Comparison of ENCODE assay signal across 13 cellular contexts in the genomic region with DNA sequence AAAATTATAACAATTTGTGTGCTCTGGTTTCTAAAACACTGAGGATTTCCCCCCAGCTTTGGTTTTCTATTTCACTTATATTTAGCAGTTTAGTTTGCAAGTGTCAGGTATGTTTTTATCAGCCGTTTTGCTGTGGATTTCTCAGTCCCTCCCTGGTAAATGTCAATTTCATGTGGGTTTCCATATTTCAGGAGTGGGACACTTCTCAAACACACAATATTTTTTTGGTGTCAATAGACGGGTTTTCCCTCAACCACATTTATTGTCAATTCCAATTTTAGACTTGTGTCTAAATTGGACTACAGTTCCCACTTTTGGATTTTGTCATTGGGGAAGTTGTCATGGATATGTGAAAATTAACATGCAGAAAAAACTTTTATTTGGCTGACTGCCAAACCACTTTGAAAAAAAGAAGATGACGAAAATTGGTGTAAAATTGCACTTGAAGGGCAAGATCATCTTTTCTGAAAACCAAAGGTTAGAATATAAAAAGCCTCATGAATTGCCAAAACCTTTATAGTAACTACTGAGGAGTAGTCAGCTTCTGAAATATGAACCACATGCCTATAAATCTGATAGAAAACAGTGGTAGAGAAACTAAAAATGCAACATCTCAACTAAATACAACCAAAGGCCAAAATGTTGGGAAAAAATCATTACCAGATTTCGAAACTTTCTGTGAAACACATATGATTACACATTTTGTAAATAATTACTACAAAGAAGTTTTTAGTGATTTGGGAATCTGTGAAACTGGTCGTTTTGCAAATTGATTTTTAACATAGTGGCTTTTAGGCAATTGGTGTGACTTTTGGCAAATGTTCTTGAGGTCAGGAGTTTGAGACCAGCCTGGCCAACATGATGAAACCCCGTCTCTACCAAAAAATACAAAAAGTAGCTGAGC.
A peak's percentile ranks its signal among the peaks of the same experiment; 100 is the strongest.
DNase-seq lines count a peak whose midpoint lies in the region; TF ChIP-seq lines count a peak whose summit lies in the region.
"Had no signal": no experiment of that assay in that cellular context is flagged by ENCODE, and none has a peak within 500 bp of the region (broad histone marks: within the 10 kb centered on the region; RNA-seq: fewer than 3 reads in every experiment).

No MANE protein-coding gene starts in this region.

- no peaks in the 10 kb centered on the region for H3K36me3 ChIP-seq in liver (ENCODE audit: control insufficient read depth in 4 of 4, insufficient read depth in 3 of 4, low read depth in 1 of 4, low read length in 3 of 4)
- H3K36me3 ChIP-seq: adrenal gland had no signal

- no peak for TF ChIP-seq CTCF in astrocyte of the cerebellum (IDR thresholded peaks at IDR 0.05; ENCODE audit: low read depth, low read length, missing control alignments)
- TF ChIP-seq CTCF in liver (IDR thresholded peaks at IDR 0.05; ENCODE audit: low read depth, low read length, missing input control): no peak

- H3K4me3 ChIP-seq in astrocyte of the cerebellum (ENCODE audit: low read depth, low read length) (no peak overlapping the region), liver (ENCODE audit: low read depth in 1 of 3, low read length in 3 of 3) (no peak overlapping the region)
- H3K4me3 ChIP-seq: adrenal gland had no signal

- WGBS in liver: 42% methylated on average over 6 of the region's 6 CpGs

- no peaks in the 10 kb centered on the region for H3K9me3 ChIP-seq in liver (ENCODE audit: control insufficient read depth in 4 of 4, low read length in 3 of 4)
- H3K9me3 ChIP-seq: adrenal gland had no signal

- no peak overlapping the region for H3K9ac ChIP-seq in liver (ENCODE audit: low read depth in 1 of 2, low read length in 2 of 2)

- DNase-seq in EH (ENCODE audit: low read depth) (peak; percentile 66), Kasumi-1 (lab: John Stamatoyannopoulos, UW) (peak; percentile 24 to 32), astrocyte of the cerebellum (ENCODE audit: low read depth) (peak; percentile 78), NCI-H2196 (lab: John Stamatoyannopoulos, UW; ENCODE audit: unreplicated experiment) (no peak), cerebellar nuclear complex (lab: John Stamatoyannopoulos, UW) (no peak), HuH-7.5 (ENCODE audit: low spot score) (no peak), dermis blood vessel endothelial cell (no peak)
- DNase-seq: adrenal gland; NCI-H774; stimulated activated CD4-positive, alpha-beta T cell treated with anti-CD3 and anti-CD28 coated beads, Interleukin-1b, Interleukin-23, amount 100 ng/mL, for 48 hours; substantia nigra; T-helper 17 cell had no signal

- H3K27me3 ChIP-seq in liver (ENCODE audit: control insufficient read depth in 4 of 4, insufficient read depth in 4 of 4, low read length in 3 of 4): no peaks in the 10 kb centered on the region
- H3K27me3 ChIP-seq: adrenal gland had no signal

- H3K27ac ChIP-seq in liver (ENCODE audit: low read depth in 1 of 2, low read length in 2 of 2): peak overlapping the region; percentile 25 to 50
- H3K27ac ChIP-seq: adrenal gland had no signal

- TF ChIP-seq RAD21 in liver (IDR thresholded peaks at IDR 0.05): peak; percentile 14 to 38

- in situ Hi-C loops in astrocyte of the cerebellum (cut with HindIII; ENCODE audit: low sequenced_read_pairs): no loop called here

- peaks cover 3 to 18% (median 16%) of the 10 kb centered on the region in 4 donors for H3K4me1 ChIP-seq in liver (ENCODE audit: control insufficient read depth in 4 of 4, insufficient read depth in 4 of 4, low read length in 3 of 4)
- H3K4me1 ChIP-seq: adrenal gland had no signal

TF ChIP-seq in liver, 16 proteins besides CTCF, POLR2A, EP300 and RAD21:
- TF ChIP-seq YY1 (IDR thresholded peaks at IDR 0.05): peak; percentile 47
- TF ChIP-seq EGR1 (IDR thresholded peaks at IDR 0.05; ENCODE audit: low read depth in 2 of 2): no peak
- no peak for TF ChIP-seq FOXA1 (IDR thresholded peaks at IDR 0.05)
- TF ChIP-seq HNF4A (conservative IDR thresholded peaks at IDR 0.05): peak in 1 of 2 donors; percentile 61
- no peak for TF ChIP-seq SP1 (IDR thresholded peaks at IDR 0.05)
- TF ChIP-seq RXRA (IDR thresholded peaks at IDR 0.05): peak in 1 of 2 donors; percentile 72
- TF ChIP-seq, protein P1, sequence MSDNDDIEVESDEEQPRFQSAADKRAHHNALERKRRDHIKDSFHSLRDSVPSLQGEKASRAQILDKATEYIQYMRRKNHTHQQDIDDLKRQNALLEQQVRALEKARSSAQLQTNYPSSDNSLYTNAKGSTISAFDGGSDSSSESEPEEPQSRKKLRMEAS (IDR thresholded peaks at IDR 0.05): no peak
- no peak for TF ChIP-seq REST (IDR thresholded peaks at IDR 0.05)
- no peak for TF ChIP-seq GABPA (IDR thresholded peaks at IDR 0.05 in 1 of 2, conservative IDR thresholded peaks at IDR 0.05 in 1 of 2)
- no peak for TF ChIP-seq TAF1 (conservative IDR thresholded peaks at IDR 0.05)
- TF ChIP-seq, protein P2, sequence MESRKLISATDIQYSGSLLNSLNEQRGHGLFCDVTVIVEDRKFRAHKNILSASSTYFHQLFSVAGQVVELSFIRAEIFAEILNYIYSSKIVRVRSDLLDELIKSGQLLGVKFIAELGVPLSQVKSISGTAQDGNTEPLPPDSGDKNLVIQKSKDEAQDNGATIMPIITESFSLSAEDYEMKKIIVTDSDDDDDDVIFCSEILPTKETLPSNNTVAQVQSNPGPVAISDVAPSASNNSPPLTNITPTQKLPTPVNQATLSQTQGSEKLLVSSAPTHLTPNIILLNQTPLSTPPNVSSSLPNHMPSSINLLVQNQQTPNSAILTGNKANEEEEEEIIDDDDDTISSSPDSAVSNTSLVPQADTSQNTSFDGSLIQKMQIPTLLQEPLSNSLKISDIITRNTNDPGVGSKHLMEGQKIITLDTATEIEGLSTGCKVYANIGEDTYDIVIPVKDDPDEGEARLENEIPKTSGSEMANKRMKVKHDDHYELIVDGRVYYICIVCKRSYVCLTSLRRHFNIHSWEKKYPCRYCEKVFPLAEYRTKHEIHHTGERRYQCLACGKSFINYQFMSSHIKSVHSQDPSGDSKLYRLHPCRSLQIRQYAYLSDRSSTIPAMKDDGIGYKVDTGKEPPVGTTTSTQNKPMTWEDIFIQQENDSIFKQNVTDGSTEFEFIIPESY (IDR thresholded peaks at IDR 0.05): no peak
- TF ChIP-seq HNF4G (IDR thresholded peaks at IDR 0.05): no peak
- peak in 1 of 2 donors; percentile 28 for TF ChIP-seq JUND (IDR thresholded peaks at IDR 0.05)
- peak; percentile 18 for TF ChIP-seq FOXA2 (IDR thresholded peaks at IDR 0.05)
- no peak for TF ChIP-seq NR2F2 (IDR thresholded peaks at IDR 0.05)
- TF ChIP-seq ATF3 (IDR thresholded peaks at IDR 0.05): no peak

Comparison
In these comparisons a context has a peak if more than half of its experiments do, and no peak if none do; other contexts are left out.
1. DNase-seq: peak in EH (single experiment), Kasumi-1 (2 of 2) and astrocyte of the cerebellum (single experiment); none in NCI-H2196 (single experiment), cerebellar nuclear complex (0 of 2), HuH-7.5 (single experiment) and dermis blood vessel endothelial cell (single experiment).